Comparison of ENCODE assay signal across 1 cellular context in the genomic region with DNA sequence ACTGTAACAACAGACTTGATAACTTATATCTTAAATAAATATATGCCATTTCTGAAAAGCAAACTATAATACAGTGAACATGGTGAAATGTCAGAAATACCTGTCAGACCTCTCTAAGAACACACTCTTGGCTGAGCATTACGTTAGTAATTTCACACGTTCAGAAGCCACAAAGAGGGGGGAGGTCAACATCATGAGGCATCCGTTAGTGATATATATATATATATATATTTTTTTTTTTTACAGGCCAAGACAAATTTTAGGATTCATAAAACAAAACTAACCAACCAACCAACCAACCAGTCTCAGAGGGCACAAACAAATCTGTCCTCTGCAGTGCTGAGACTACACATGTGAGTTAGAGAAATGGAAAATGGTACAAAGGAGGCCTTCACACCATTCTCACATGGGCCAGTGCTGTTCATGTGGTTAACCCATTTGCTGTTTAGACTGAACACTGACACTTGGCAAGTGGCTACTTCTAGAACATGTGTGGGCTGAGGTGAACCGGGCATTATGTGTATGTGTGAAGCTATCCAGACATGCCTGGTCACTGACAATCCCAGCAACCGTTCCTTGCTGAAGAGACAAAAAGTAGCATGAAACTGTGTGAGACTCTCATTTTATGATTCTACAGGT.
TF ChIP-seq lines count a peak whose summit lies in the region.

No MANE protein-coding gene starts in this region.

TF ChIP-seq in GM12878, 131 proteins besides CTCF, POLR2A, EP300 and RAD21 (continued from another document and continues in another):
- TF ChIP-seq, protein P1, sequence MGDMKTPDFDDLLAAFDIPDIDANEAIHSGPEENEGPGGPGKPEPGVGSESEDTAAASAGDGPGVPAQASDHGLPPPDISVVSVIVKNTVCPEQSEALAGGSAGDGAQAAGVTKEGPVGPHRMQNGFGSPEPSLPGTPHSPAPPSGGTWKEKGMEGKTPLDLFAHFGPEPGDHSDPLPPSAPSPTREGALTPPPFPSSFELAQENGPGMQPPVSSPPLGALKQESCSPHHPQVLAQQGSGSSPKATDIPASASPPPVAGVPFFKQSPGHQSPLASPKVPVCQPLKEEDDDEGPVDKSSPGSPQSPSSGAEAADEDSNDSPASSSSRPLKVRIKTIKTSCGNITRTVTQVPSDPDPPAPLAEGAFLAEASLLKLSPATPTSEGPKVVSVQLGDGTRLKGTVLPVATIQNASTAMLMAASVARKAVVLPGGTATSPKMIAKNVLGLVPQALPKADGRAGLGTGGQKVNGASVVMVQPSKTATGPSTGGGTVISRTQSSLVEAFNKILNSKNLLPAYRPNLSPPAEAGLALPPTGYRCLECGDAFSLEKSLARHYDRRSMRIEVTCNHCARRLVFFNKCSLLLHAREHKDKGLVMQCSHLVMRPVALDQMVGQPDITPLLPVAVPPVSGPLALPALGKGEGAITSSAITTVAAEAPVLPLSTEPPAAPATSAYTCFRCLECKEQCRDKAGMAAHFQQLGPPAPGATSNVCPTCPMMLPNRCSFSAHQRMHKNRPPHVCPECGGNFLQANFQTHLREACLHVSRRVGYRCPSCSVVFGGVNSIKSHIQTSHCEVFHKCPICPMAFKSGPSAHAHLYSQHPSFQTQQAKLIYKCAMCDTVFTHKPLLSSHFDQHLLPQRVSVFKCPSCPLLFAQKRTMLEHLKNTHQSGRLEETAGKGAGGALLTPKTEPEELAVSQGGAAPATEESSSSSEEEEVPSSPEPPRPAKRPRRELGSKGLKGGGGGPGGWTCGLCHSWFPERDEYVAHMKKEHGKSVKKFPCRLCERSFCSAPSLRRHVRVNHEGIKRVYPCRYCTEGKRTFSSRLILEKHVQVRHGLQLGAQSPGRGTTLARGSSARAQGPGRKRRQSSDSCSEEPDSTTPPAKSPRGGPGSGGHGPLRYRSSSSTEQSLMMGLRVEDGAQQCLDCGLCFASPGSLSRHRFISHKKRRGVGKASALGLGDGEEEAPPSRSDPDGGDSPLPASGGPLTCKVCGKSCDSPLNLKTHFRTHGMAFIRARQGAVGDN (IDR thresholded peaks at IDR 0.05): no peak
- TF ChIP-seq IRF4 (IDR thresholded peaks at IDR 0.05; ENCODE audit: low read depth, low read length) (no peak), SMC3 (IDR thresholded peaks at IDR 0.05; ENCODE audit: borderline replicate concordance, low read length) (no peak), CBFB (IDR thresholded peaks at IDR 0.05; ENCODE audit: low read depth) (no peak), JUND (IDR thresholded peaks at IDR 0.05; ENCODE audit: low read depth, low read length) (no peak), ZSCAN29 (IDR thresholded peaks at IDR 0.05) (no peak), BHLHE40 (IDR thresholded peaks at IDR 0.05; ENCODE audit: borderline replicate concordance in 1 of 2, low read depth in 2 of 2, low read length in 1 of 2) (peak in 1 of 2 experiments; percentile 57; a peak in 2 of 4 replicates), NFYA (IDR thresholded peaks at IDR 0.05; ENCODE audit: borderline replicate concordance, low read depth, low read length) (no peak), CHD4 (IDR thresholded peaks at IDR 0.05) (no peak), ESRRA (IDR thresholded peaks at IDR 0.05; ENCODE audit: low read length) (no peak), SP1 (IDR thresholded peaks at IDR 0.05; ENCODE audit: low read depth, low read length) (no peak), WRNIP1 (IDR thresholded peaks at IDR 0.05; ENCODE audit: borderline replicate concordance, low read depth, low read length) (no peak), IKZF1 (conservative IDR thresholded peaks at IDR 0.05) (no peak; the same call in 1 of the 2 replicates), NR2C1 (IDR thresholded peaks at IDR 0.05) (no peak), PML (IDR thresholded peaks at IDR 0.05; ENCODE audit: low read length) (no peak), EGR1 (IDR thresholded peaks at IDR 0.05; ENCODE audit: borderline replicate concordance in 1 of 2, low read depth in 2 of 2, low read length in 2 of 2) (no peak), SREBF1 (IDR thresholded peaks at IDR 0.05; ENCODE audit: low read length) (no peak), SREBF2 (IDR thresholded peaks at IDR 0.05; ENCODE audit: low read length) (no peak), NFXL1 (IDR thresholded peaks at IDR 0.05; ENCODE audit: borderline replicate concordance) (no peak), SMAD5 (IDR thresholded peaks at IDR 0.05; ENCODE audit: low read depth) (no peak), KAT2A (conservative IDR thresholded peaks at IDR 0.05; ENCODE audit: control insufficient read depth, low read depth, low read length) (no peak), SMARCA5 (IDR thresholded peaks at IDR 0.05) (no peak), CEBPB (IDR thresholded peaks at IDR 0.05; ENCODE audit: borderline replicate concordance in 1 of 2, low read depth in 2 of 2, low read length in 2 of 2) (no peak), FOXM1 (IDR thresholded peaks at IDR 0.05; ENCODE audit: low read depth, low read length) (no peak), POLR2AphosphoS5 (IDR thresholded peaks at IDR 0.05; ENCODE audit: low read length) (no peak; the same call in 1 of the 2 replicates), ZNF274 (IDR thresholded peaks at IDR 0.05; ENCODE audit: insufficient read depth, insufficient read length) (no peak), CREM (IDR thresholded peaks at IDR 0.05; ENCODE audit: low read depth) (no peak), BACH1 (IDR thresholded peaks at IDR 0.05; ENCODE audit: borderline replicate concordance) (0 out of 2 replicates have a peak, but pooled peaks have one; percentile 20), YY1 (IDR thresholded peaks at IDR 0.05; ENCODE audit: low read depth, low read length) (no peak), KLF5 (IDR thresholded peaks at IDR 0.05; ENCODE audit: partially characterized antibody) (no peak), SRF (IDR thresholded peaks at IDR 0.05; ENCODE audit: low read depth in 2 of 2, low read length in 2 of 2) (no peak), NR2F1 (conservative IDR thresholded peaks at IDR 0.05) (no peak; the same call in 1 of the 2 replicates), HDGF (IDR thresholded peaks at IDR 0.05) (no peak), ASH2L (IDR thresholded peaks at IDR 0.05; ENCODE audit: borderline replicate concordance, low read depth) (no peak)
- TF ChIP-seq, protein P2, sequence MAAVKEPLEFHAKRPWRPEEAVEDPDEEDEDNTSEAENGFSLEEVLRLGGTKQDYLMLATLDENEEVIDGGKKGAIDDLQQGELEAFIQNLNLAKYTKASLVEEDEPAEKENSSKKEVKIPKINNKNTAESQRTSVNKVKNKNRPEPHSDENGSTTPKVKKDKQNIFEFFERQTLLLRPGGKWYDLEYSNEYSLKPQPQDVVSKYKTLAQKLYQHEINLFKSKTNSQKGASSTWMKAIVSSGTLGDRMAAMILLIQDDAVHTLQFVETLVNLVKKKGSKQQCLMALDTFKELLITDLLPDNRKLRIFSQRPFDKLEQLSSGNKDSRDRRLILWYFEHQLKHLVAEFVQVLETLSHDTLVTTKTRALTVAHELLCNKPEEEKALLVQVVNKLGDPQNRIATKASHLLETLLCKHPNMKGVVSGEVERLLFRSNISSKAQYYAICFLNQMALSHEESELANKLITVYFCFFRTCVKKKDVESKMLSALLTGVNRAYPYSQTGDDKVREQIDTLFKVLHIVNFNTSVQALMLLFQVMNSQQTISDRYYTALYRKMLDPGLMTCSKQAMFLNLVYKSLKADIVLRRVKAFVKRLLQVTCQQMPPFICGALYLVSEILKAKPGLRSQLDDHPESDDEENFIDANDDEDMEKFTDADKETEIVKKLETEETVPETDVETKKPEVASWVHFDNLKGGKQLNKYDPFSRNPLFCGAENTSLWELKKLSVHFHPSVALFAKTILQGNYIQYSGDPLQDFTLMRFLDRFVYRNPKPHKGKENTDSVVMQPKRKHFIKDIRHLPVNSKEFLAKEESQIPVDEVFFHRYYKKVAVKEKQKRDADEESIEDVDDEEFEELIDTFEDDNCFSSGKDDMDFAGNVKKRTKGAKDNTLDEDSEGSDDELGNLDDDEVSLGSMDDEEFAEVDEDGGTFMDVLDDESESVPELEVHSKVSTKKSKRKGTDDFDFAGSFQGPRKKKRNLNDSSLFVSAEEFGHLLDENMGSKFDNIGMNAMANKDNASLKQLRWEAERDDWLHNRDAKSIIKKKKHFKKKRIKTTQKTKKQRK (IDR thresholded peaks at IDR 0.05; ENCODE audit: low read depth, low read length): no peak
- TF ChIP-seq, protein P3, sequence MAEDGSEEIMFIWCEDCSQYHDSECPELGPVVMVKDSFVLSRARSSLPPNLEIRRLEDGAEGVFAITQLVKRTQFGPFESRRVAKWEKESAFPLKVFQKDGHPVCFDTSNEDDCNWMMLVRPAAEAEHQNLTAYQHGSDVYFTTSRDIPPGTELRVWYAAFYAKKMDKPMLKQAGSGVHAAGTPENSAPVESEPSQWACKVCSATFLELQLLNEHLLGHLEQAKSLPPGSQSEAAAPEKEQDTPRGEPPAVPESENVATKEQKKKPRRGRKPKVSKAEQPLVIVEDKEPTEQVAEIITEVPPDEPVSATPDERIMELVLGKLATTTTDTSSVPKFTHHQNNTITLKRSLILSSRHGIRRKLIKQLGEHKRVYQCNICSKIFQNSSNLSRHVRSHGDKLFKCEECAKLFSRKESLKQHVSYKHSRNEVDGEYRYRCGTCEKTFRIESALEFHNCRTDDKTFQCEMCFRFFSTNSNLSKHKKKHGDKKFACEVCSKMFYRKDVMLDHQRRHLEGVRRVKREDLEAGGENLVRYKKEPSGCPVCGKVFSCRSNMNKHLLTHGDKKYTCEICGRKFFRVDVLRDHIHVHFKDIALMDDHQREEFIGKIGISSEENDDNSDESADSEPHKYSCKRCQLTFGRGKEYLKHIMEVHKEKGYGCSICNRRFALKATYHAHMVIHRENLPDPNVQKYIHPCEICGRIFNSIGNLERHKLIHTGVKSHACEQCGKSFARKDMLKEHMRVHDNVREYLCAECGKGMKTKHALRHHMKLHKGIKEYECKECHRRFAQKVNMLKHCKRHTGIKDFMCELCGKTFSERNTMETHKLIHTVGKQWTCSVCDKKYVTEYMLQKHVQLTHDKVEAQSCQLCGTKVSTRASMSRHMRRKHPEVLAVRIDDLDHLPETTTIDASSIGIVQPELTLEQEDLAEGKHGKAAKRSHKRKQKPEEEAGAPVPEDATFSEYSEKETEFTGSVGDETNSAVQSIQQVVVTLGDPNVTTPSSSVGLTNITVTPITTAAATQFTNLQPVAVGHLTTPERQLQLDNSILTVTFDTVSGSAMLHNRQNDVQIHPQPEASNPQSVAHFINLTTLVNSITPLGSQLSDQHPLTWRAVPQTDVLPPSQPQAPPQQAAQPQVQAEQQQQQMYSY (CRISPR knock-in tag; IDR thresholded peaks at IDR 0.05): no peak
- TF ChIP-seq, protein P4, sequence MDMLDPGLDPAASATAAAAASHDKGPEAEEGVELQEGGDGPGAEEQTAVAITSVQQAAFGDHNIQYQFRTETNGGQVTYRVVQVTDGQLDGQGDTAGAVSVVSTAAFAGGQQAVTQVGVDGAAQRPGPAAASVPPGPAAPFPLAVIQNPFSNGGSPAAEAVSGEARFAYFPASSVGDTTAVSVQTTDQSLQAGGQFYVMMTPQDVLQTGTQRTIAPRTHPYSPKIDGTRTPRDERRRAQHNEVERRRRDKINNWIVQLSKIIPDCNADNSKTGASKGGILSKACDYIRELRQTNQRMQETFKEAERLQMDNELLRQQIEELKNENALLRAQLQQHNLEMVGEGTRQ (IDR thresholded peaks at IDR 0.05; ENCODE audit: borderline replicate concordance, low read depth, low read length): no peak
- TF ChIP-seq, protein P5, sequence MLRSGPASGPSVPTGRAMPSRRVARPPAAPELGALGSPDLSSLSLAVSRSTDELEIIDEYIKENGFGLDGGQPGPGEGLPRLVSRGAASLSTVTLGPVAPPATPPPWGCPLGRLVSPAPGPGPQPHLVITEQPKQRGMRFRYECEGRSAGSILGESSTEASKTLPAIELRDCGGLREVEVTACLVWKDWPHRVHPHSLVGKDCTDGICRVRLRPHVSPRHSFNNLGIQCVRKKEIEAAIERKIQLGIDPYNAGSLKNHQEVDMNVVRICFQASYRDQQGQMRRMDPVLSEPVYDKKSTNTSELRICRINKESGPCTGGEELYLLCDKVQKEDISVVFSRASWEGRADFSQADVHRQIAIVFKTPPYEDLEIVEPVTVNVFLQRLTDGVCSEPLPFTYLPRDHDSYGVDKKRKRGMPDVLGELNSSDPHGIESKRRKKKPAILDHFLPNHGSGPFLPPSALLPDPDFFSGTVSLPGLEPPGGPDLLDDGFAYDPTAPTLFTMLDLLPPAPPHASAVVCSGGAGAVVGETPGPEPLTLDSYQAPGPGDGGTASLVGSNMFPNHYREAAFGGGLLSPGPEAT (IDR thresholded peaks at IDR 0.05; ENCODE audit: low read depth): peak; percentile 22; the same call in 1 of the 2 replicates
- TF ChIP-seq, protein P6, sequence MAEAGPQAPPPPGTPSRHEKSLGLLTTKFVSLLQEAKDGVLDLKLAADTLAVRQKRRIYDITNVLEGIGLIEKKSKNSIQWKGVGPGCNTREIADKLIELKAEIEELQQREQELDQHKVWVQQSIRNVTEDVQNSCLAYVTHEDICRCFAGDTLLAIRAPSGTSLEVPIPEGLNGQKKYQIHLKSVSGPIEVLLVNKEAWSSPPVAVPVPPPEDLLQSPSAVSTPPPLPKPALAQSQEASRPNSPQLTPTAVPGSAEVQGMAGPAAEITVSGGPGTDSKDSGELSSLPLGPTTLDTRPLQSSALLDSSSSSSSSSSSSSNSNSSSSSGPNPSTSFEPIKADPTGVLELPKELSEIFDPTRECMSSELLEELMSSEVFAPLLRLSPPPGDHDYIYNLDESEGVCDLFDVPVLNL (IDR thresholded peaks at IDR 0.05; ENCODE audit: low read depth, low read length): no peak
- TF ChIP-seq, protein P7, sequence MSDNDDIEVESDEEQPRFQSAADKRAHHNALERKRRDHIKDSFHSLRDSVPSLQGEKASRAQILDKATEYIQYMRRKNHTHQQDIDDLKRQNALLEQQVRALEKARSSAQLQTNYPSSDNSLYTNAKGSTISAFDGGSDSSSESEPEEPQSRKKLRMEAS (IDR thresholded peaks at IDR 0.05; ENCODE audit: low read depth, low read length): no peak
- TF ChIP-seq, protein P8, sequence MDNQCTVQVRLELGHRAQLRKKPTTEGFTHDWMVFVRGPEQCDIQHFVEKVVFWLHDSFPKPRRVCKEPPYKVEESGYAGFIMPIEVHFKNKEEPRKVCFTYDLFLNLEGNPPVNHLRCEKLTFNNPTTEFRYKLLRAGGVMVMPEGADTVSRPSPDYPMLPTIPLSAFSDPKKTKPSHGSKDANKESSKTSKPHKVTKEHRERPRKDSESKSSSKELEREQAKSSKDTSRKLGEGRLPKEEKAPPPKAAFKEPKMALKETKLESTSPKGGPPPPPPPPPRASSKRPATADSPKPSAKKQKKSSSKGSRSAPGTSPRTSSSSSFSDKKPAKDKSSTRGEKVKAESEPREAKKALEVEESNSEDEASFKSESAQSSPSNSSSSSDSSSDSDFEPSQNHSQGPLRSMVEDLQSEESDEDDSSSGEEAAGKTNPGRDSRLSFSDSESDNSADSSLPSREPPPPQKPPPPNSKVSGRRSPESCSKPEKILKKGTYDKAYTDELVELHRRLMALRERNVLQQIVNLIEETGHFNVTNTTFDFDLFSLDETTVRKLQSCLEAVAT (IDR thresholded peaks at IDR 0.05): peak; percentile 70
- TF ChIP-seq, protein P9, sequence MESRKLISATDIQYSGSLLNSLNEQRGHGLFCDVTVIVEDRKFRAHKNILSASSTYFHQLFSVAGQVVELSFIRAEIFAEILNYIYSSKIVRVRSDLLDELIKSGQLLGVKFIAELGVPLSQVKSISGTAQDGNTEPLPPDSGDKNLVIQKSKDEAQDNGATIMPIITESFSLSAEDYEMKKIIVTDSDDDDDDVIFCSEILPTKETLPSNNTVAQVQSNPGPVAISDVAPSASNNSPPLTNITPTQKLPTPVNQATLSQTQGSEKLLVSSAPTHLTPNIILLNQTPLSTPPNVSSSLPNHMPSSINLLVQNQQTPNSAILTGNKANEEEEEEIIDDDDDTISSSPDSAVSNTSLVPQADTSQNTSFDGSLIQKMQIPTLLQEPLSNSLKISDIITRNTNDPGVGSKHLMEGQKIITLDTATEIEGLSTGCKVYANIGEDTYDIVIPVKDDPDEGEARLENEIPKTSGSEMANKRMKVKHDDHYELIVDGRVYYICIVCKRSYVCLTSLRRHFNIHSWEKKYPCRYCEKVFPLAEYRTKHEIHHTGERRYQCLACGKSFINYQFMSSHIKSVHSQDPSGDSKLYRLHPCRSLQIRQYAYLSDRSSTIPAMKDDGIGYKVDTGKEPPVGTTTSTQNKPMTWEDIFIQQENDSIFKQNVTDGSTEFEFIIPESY (IDR thresholded peaks at IDR 0.05): no peak
